ENCODE assay signal across 1 cellular context in genomic region chr9:116843863-116844620, GRCh38.
A peak's percentile ranks its signal among the peaks of the same experiment; 100 is the strongest.
TF ChIP-seq lines count a peak whose summit lies in the region.

No MANE protein-coding gene starts in this region.

TF ChIP-seq in GM12878, 131 proteins besides CTCF, POLR2A, EP300 and RAD21 (continued from another document and continues in another):
- no peak for TF ChIP-seq ZNF687 (IDR thresholded peaks at IDR 0.05)
- peak; percentile 64 for TF ChIP-seq RUNX3 (IDR thresholded peaks at IDR 0.05; ENCODE audit: low read length)
- no peak for TF ChIP-seq LARP7 (IDR thresholded peaks at IDR 0.05)
- no peak for TF ChIP-seq SUZ12 (IDR thresholded peaks at IDR 0.05; ENCODE audit: unreplicated experiment)
- TF ChIP-seq SIN3A (IDR thresholded peaks at IDR 0.05; ENCODE audit: low read depth, low read length): no peak
- no peak for TF ChIP-seq SMARCA5 (IDR thresholded peaks at IDR 0.05)
- TF ChIP-seq SMAD1 (IDR thresholded peaks at IDR 0.05; ENCODE audit: low read depth, partially characterized antibody): no peak
- TF ChIP-seq, protein P1, sequence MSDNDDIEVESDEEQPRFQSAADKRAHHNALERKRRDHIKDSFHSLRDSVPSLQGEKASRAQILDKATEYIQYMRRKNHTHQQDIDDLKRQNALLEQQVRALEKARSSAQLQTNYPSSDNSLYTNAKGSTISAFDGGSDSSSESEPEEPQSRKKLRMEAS (IDR thresholded peaks at IDR 0.05; ENCODE audit: low read depth, low read length): no peak
- TF ChIP-seq STAT1 (conservative IDR thresholded peaks at IDR 0.05): no peak
- TF ChIP-seq POLR2AphosphoS5 (IDR thresholded peaks at IDR 0.05; ENCODE audit: low read length): no peak
- TF ChIP-seq, protein P2, sequence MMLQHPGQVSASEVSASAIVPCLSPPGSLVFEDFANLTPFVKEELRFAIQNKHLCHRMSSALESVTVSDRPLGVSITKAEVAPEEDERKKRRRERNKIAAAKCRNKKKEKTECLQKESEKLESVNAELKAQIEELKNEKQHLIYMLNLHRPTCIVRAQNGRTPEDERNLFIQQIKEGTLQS (IDR thresholded peaks at IDR 0.05; ENCODE audit: borderline replicate concordance, extremely low read depth, low read depth, low read length): no peak
- TF ChIP-seq E2F8 (IDR thresholded peaks at IDR 0.05; ENCODE audit: low read depth, partially characterized antibody): no peak
- no peak for TF ChIP-seq RCOR1 (conservative IDR thresholded peaks at IDR 0.05; ENCODE audit: low read depth, low read length)
- no peak for TF ChIP-seq CBX5 (IDR thresholded peaks at IDR 0.05; ENCODE audit: low read depth)
- TF ChIP-seq, protein P3, sequence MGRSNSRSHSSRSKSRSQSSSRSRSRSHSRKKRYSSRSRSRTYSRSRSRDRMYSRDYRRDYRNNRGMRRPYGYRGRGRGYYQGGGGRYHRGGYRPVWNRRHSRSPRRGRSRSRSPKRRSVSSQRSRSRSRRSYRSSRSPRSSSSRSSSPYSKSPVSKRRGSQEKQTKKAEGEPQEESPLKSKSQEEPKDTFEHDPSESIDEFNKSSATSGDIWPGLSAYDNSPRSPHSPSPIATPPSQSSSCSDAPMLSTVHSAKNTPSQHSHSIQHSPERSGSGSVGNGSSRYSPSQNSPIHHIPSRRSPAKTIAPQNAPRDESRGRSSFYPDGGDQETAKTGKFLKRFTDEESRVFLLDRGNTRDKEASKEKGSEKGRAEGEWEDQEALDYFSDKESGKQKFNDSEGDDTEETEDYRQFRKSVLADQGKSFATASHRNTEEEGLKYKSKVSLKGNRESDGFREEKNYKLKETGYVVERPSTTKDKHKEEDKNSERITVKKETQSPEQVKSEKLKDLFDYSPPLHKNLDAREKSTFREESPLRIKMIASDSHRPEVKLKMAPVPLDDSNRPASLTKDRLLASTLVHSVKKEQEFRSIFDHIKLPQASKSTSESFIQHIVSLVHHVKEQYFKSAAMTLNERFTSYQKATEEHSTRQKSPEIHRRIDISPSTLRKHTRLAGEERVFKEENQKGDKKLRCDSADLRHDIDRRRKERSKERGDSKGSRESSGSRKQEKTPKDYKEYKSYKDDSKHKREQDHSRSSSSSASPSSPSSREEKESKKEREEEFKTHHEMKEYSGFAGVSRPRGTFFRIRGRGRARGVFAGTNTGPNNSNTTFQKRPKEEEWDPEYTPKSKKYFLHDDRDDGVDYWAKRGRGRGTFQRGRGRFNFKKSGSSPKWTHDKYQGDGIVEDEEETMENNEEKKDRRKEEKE (IDR thresholded peaks at IDR 0.05): no peak
- no peak; the same call in 1 of the 2 replicates for TF ChIP-seq USF2 (IDR thresholded peaks at IDR 0.05; ENCODE audit: borderline replicate concordance, low read depth, low read length)
- no peak for TF ChIP-seq ZZZ3 (IDR thresholded peaks at IDR 0.05; ENCODE audit: control insufficient read depth, insufficient read length, low read depth)
- no peak for TF ChIP-seq RB1 (IDR thresholded peaks at IDR 0.05; ENCODE audit: borderline replicate concordance)
- TF ChIP-seq ZNF274 (IDR thresholded peaks at IDR 0.05; ENCODE audit: insufficient read depth, insufficient read length): no peak
- TF ChIP-seq WRNIP1 (IDR thresholded peaks at IDR 0.05; ENCODE audit: borderline replicate concordance, low read depth, low read length): no peak
- TF ChIP-seq NR2C1 (IDR thresholded peaks at IDR 0.05): no peak
- TF ChIP-seq PAX8 (IDR thresholded peaks at IDR 0.05): no peak
- no peak for TF ChIP-seq PRDM15 (CRISPR knock-in tag; IDR thresholded peaks at IDR 0.05)
- TF ChIP-seq CBFB (IDR thresholded peaks at IDR 0.05; ENCODE audit: low read depth): no peak
- TF ChIP-seq MLLT1 (IDR thresholded peaks at IDR 0.05): no peak
- TF ChIP-seq PML (IDR thresholded peaks at IDR 0.05; ENCODE audit: low read length): no peak
- TF ChIP-seq CREB1 (IDR thresholded peaks at IDR 0.05; ENCODE audit: low read depth): no peak
- TF ChIP-seq HCFC1 (IDR thresholded peaks at IDR 0.05; ENCODE audit: low read length): no peak
- TF ChIP-seq GATAD2B (conservative IDR thresholded peaks at IDR 0.05; ENCODE audit: low read depth): no peak
- no peak for TF ChIP-seq DPF2 (IDR thresholded peaks at IDR 0.05)
- TF ChIP-seq NR2C2 (IDR thresholded peaks at IDR 0.05; ENCODE audit: borderline replicate concordance, control insufficient read depth, insufficient read length, low read depth): no peak
- TF ChIP-seq BACH1 (IDR thresholded peaks at IDR 0.05; ENCODE audit: borderline replicate concordance): no peak
- TF ChIP-seq TCF12 (IDR thresholded peaks at IDR 0.05; ENCODE audit: low read depth, low read length): no peak
- TF ChIP-seq ZBED1 (IDR thresholded peaks at IDR 0.05; ENCODE audit: borderline replicate concordance): no peak
- TF ChIP-seq BMI1 (IDR thresholded peaks at IDR 0.05; ENCODE audit: borderline replicate concordance): no peak
- 0 out of 2 replicates have a peak, but pooled peaks have one; percentile 16 for TF ChIP-seq EED (IDR thresholded peaks at IDR 0.05; ENCODE audit: low read depth)
- no peak for TF ChIP-seq HDAC6 (IDR thresholded peaks at IDR 0.05; ENCODE audit: unreplicated experiment)
- no peak for TF ChIP-seq SREBF1 (IDR thresholded peaks at IDR 0.05; ENCODE audit: low read length)
- no peak for TF ChIP-seq ZBTB40 (IDR thresholded peaks at IDR 0.05; ENCODE audit: borderline replicate concordance)
- TF ChIP-seq GABPA (IDR thresholded peaks at IDR 0.05; ENCODE audit: low read depth): no peak
